ENCODE assay signal across 26 cellular contexts in genomic region chr1:60664079-60664478, GRCh38.
"Had no signal": no experiment of that assay in that cellular context is flagged by ENCODE, and none has a peak within 500 bp of the region (broad histone marks: within the 10 kb centered on the region; RNA-seq: fewer than 3 reads in every experiment).

No MANE protein-coding gene starts in this region.

- H3K4me1 ChIP-seq: stomach, suprapubic skin, testis, thyroid gland, tibial artery, transverse colon, upper lobe of left lung, upper lobe of right lung, uterus, vagina had no signal

- DNase-seq: stimulated activated CD4-positive, alpha-beta T cell treated with anti-CD3 and anti-CD28 coated beads, Interleukin-2, amount 100 ng/mL, for 48 hours; stimulated activated CD4-positive, alpha-beta T cell treated with anti-CD3 and anti-CD28 coated beads, Interleukin-4, amount 100 ng/mL, for 1 hour; stimulated activated CD4-positive, alpha-beta T cell treated with anti-CD3 and anti-CD28 coated beads, Interleukin-4, amount 100 ng/mL, for 24 hours; stimulated activated CD4-positive, alpha-beta T cell treated with anti-CD3 and anti-CD28 coated beads, Interleukin-4, amount 100 ng/mL, for 4 hours; stimulated activated CD8-positive, alpha-beta memory T cell treated with anti-CD3 and anti-CD28 coated beads, Interleukin-4, amount 100 ng/mL, for 48 hours; stimulated activated naive B cell treated with anti-CD40 and anti-IgM and Interleukin-4, amounts not matched to agents 10 μg/mL and 1 μg/mL and 100 μg/mL, for 72 hours; stimulated activated naive CD4-positive, alpha-beta T cell; stimulated activated naive CD4-positive, alpha-beta T cell treated with Interleukin-2 at 50 U/mL for 16 hours; stimulated activated naive CD8-positive, alpha-beta T cell treated with anti-CD3 and anti-CD28 coated beads, Interleukin-15, amount 100 ng/mL, for 72 hours; stimulated activated naive CD8-positive, alpha-beta T cell treated with anti-CD3 and anti-CD28 coated beads, Interleukin-15, Interleukin-2, amounts not matched to agents 100 U/mL and 50 U/mL, for 24 hours; stomach; substantia nigra; testis; thyroid gland; tibial artery; transverse colon; trophoblast cell; upper lobe of left lung; upper lobe of right lung; uterus had no signal

- ATAC-seq: stimulated activated effector memory CD8-positive, alpha-beta T cell treated with anti-CD3 and anti-CD28 coated beads, Interleukin-12 subunit alpha, Interleukin-12 subunit beta, amount 100 ng/mL, for 72 hours; stimulated activated memory B cell treated with anti-CD40 and anti-IgM and Interleukin-4, amounts not matched to agents 10 μg/mL and 1 μg/mL and 100 μg/mL, for 72 hours; stimulated activated naive B cell treated with anti-CD40 and anti-IgM and Interleukin-4, amounts not matched to agents 10 μg/mL and 1 μg/mL and 100 μg/mL, for 72 hours; stimulated activated naive CD8-positive, alpha-beta T cell treated with anti-CD3 and anti-CD28 coated beads, Interleukin-15, amount 100 ng/mL, for 72 hours; stimulated activated naive CD8-positive, alpha-beta T cell treated with anti-CD3 and anti-CD28 coated beads, Interleukin-15, Interleukin-2, amounts not matched to agents 100 U/mL and 50 U/mL, for 24 hours; upper lobe of right lung had no signal

- H3K4me3 ChIP-seq: stomach, suprapubic skin, testis, thoracic aorta, thyroid gland, tibial artery, tibial nerve, transverse colon, upper lobe of left lung, upper lobe of right lung, uterus, vagina had no signal

- H3K27ac ChIP-seq: stomach, suprapubic skin, testis, thoracic aorta, thyroid gland, tibial artery, tibial nerve, transverse colon, upper lobe of left lung, upper lobe of right lung, uterus, vagina had no signal

- H3K27me3 ChIP-seq: stomach, suprapubic skin, testis, thyroid gland, tibial artery, tibial nerve, transverse colon, upper lobe of left lung, upper lobe of right lung, uterus, vagina had no signal

- H3K36me3 ChIP-seq: stomach, suprapubic skin, thoracic aorta, thyroid gland, tibial artery, tibial nerve, transverse colon, upper lobe of left lung, upper lobe of right lung, uterus, vagina had no signal

- H3K9me3 ChIP-seq: stomach, suprapubic skin, testis, thoracic aorta, thyroid gland, tibial artery, tibial nerve, transverse colon, upper lobe of left lung, upper lobe of right lung, uterus, vagina had no signal
